Comparison of ENCODE assay signal across 28 cellular contexts in the genomic region with DNA sequence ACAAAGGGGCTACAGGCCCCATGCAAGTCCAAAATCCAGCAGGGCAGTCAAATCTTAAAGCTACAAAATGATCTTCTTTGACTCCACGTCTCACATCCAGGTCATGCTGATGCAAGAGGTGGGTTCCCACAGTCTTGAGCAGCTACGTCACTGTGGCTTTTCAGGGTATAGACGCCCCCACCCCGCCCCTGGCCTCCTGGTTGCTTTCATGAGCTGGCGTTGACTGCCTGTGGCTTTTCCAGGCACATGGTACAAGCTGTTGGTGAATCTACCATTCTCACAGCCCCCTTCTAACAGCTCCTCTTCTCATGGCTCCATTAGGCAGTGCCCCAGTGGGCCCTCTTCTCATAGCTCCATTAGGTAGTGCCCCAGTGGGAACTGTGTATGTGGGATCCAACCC.
"Had no signal": no experiment of that assay in that cellular context is flagged by ENCODE, and none has a peak within 500 bp of the region (broad histone marks: within the 10 kb centered on the region; RNA-seq: fewer than 3 reads in every experiment).

No MANE protein-coding gene starts in this region.

- H3K9ac ChIP-seq: KMS-11 had no signal

- H3K4me3 ChIP-seq: adrenal gland, body of pancreas, breast epithelium had no signal

- H3K4me1 ChIP-seq: breast epithelium had no signal

- H3K4me2 ChIP-seq: KMS-11 had no signal

- H3K9me3 ChIP-seq: adrenal gland, body of pancreas had no signal

- H3K27me3 ChIP-seq: adrenal gland, body of pancreas, breast epithelium had no signal

- H3K36me3 ChIP-seq: adrenal gland, breast epithelium, WERI-Rb-1 had no signal

- DNase-seq: activated CD4-positive, alpha-beta T cell treated with anti-CD3 and anti-CD28 coated beads for 1 hour; activated CD4-positive, alpha-beta T cell treated with anti-CD3 and anti-CD28 coated beads for 48 hours; activated CD4-positive, alpha-beta T cell treated with anti-CD3 and anti-CD28 coated beads, Interleukin-2, amount 50 U/mL, for 48 hours; activated CD4-positive, CD25-positive, alpha-beta regulatory T cell; activated CD8-positive, alpha-beta memory T cell treated with anti-CD3 and anti-CD28 coated beads for 24 hours; activated effector memory CD4-positive, alpha-beta T cell treated with anti-CD3 and anti-CD28 coated beads, Interleukin-2, amount 50 U/mL, for 16 hours; activated naive CD4-positive, alpha-beta T cell; activated naive CD4-positive, alpha-beta T cell treated with anti-CD3 and anti-CD28 coated beads, Interleukin-2, amount 50 U/mL, for 16 hours; adrenal gland; body of pancreas; NCI-H1092 treated with DMSO at 0.1 percent for 48 hours; NCI-H1417; NCI-H146; NCI-H187; NCI-H2029 treated with DMSO at 0.1 percent for 48 hours; NCI-H2107; NCI-H2171; NCI-H510A; NCI-H526; NCI-H748 treated with DMSO at 0.1 percent for 48 hours; NK-92 treated with Interleukin-12 subunit alpha and Interleukin-12 subunit beta, amount 100 ng/mL, for 24 hours; PC-3; SIG-M5; T1000; WERI-Rb-1 had no signal

- H3K27ac ChIP-seq: adrenal gland, body of pancreas, breast epithelium, KMS-11, RWPE1, WERI-Rb-1 had no signal
